17 cellular contexts compared by ENCODE assay signal in the genomic region with DNA sequence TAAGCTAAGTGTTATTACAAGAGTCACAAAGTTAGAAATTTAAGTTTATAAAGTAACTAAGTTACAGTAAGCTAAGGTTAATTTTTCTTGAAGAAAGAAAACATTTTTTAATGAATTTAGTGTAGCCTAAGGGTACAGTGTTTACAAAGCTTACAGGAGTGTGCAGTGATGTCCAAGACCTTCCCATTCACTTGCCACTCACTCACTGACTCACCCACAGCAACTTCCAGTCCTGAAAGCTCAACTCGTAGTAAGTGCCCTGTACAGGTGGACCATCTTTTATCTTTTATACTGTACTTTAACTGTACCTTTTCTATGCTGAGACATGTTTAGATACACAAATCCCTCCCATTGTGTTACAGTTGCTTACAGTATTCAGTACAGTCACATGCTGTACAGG.
DNase-seq lines count a peak whose midpoint lies in the region; ATAC-seq and TF ChIP-seq lines count a peak whose summit lies in the region.
"Had no signal": no experiment of that assay in that cellular context is flagged by ENCODE, and none has a peak within 500 bp of the region (broad histone marks: within the 10 kb centered on the region; RNA-seq: fewer than 3 reads in every experiment).

No MANE protein-coding gene starts in this region.

- ATAC-seq in upper lobe of right lung (no peak), body of pancreas (no peak)
- ATAC-seq: A549, HepG2 had no signal

- intact Hi-C loops in upper lobe of right lung (cut with DNase I) (no loop called here), body of pancreas (cut with DNase I) (no loop called here)

- no peak overlapping the region for H3K4me3 ChIP-seq in epithelial cell of esophagus (ENCODE audit: low read length)
- H3K4me3 ChIP-seq in upper lobe of right lung = no peak overlapping the region
- no peak overlapping the region for H3K4me3 ChIP-seq in body of pancreas
- H3K4me3 ChIP-seq: A549 had no signal

- no peaks in the 10 kb centered on the region for H3K27me3 ChIP-seq in upper lobe of right lung
- H3K27me3 ChIP-seq in body of pancreas = no peaks in the 10 kb centered on the region

- no peak for TF ChIP-seq POLR2A in body of pancreas (IDR thresholded peaks at IDR 0.05)

- H3K36me3 ChIP-seq in upper lobe of right lung (no peaks in the 10 kb centered on the region), body of pancreas (replicated peaks in 1 of 2; ENCODE audit: insufficient read depth in 1 of 2, low read depth in 2 of 2) (no peaks in the 10 kb centered on the region)

- H3K27ac ChIP-seq in upper lobe of right lung (no peak overlapping the region), body of pancreas (no peak overlapping the region)
- H3K27ac ChIP-seq: 22Rv1, A549, C4-2B had no signal

- H3K4me1 ChIP-seq in upper lobe of right lung (no peaks in the 10 kb centered on the region), body of pancreas (no peaks in the 10 kb centered on the region)

- DNase-seq in ELR (ENCODE audit: low read depth) (peak; percentile 14), M059J (ENCODE audit: low read depth) (peak; percentile 27), epithelial cell of esophagus (ENCODE audit: low read depth) (peak; percentile 48), renal cortical epithelial cell (ENCODE audit: low read depth) (peak; percentile 29), upper lobe of right lung (no peak), body of pancreas (no peak), NCI-H446 treated with DMSO at 0.1 percent for 48 hours (lab: John Stamatoyannopoulos, UW) (no peak)
- DNase-seq: AML-193; CD4-positive, alpha-beta T cell; DMS153; DMS79 treated with DMSO at 0.1 percent for 48 hours; H9; KG1 had no signal

- no peaks in the 10 kb centered on the region for H3K9me3 ChIP-seq in upper lobe of right lung
- no peaks in the 10 kb centered on the region for H3K9me3 ChIP-seq in body of pancreas
- H3K9me3 ChIP-seq: A549 had no signal

- TF ChIP-seq CTCF in epithelial cell of esophagus (IDR thresholded peaks at IDR 0.05; ENCODE audit: insufficient read depth, low read depth, low read length, missing control alignments) (no peak), upper lobe of right lung (IDR thresholded peaks at IDR 0.05) (no peak), body of pancreas (IDR thresholded peaks at IDR 0.05) (no peak)

- WGBS in body of pancreas, 2 donors = 75 to 78% methylated on average over 1 of the region's 1 CpG

Comparison
In these comparisons a context has a peak if more than half of its experiments do, and no peak if none do; other contexts are left out.
1. DNase-seq: peak in ELR (single experiment), M059J (single experiment), epithelial cell of esophagus (single experiment) and renal cortical epithelial cell (single experiment); none in upper lobe of right lung (single experiment), body of pancreas (0 of 4) and NCI-H446 treated with DMSO at 0.1 percent for 48 hours (single experiment).